18 cellular contexts compared by ENCODE assay signal in the genomic region with DNA sequence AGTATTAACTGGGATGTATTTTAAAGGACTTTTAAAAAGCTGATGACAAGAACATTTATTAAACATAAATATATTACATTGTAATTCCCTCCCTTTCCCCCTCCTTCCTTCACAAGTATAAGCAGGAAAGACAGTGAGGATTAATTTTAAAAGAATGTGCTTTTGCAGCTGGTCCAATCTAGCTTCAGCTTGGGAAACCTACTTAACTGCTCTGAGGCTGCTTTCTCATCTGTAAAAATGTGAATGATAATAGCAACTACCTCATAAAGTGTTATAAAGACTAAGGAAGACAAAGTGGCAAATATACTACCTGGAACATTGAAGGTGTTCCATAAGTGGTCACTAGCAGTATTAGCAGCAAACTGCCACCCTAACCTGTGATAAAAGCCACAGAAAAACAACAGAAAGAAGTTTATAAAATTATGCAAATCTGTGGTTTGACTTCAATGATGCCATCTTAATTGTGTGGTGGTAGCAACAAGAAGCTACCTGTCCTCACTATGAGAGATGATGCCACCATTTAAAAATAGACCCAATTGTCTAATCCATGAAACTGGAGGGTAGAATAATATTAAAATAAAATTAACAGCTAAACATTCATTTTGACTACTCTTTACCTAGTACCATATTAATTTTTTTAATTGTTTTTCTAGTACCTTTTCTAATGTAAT. TPM values are rescaled to one million over a fixed set of nuclear protein-coding genes. Genes with fewer than 3 reads are reported as not detected.
DNase-seq lines count a peak whose midpoint lies in the region; ATAC-seq, FAIRE-seq and TF ChIP-seq lines count a peak whose summit lies in the region.
"Had no signal": no experiment of that assay in that cellular context is flagged by ENCODE, and none has a peak within 500 bp of the region (broad histone marks: within the 10 kb centered on the region; RNA-seq: fewer than 3 reads in every experiment).

No MANE protein-coding gene starts in this region.

- TF ChIP-seq CTCF in bronchial epithelial cell (IDR thresholded peaks at IDR 0.05; ENCODE audit: insufficient read depth, low read length, severe bottlenecking) (no peak), D721Med (IDR thresholded peaks at IDR 0.05; ENCODE audit: insufficient read depth, missing control alignments) (no peak)

- peak overlapping the region; percentile 71 for H3K27ac ChIP-seq in mesenchymal stem cell (ENCODE audit: low read length, poor library complexity, severe bottlenecking)
- H3K27ac ChIP-seq: right lobe of liver had no signal

- peak; percentile 60 for ATAC-seq in HG02938 (IDR thresholded peaks at IDR 0.05; ENCODE audit: unreplicated experiment)
- ATAC-seq: activated CD4-positive, alpha-beta T cell treated with anti-CD3 and anti-CD28 coated beads for 36 hours; right lobe of liver had no signal

- no peak overlapping the region for H3K4me3 ChIP-seq in bronchial epithelial cell (ENCODE audit: low read depth, low read length)
- H3K4me3 ChIP-seq in mesenchymal stem cell (ENCODE audit: insufficient read depth in 1 of 2, low read depth in 1 of 2, low read length in 2 of 2) = no peak overlapping the region
- H3K4me3 ChIP-seq: right lobe of liver had no signal

- H3K18ac ChIP-seq in mesenchymal stem cell (ENCODE audit: low read depth in 1 of 2, low read length in 2 of 2) = no peak overlapping the region

- no peak overlapping the region for H2BK12ac ChIP-seq in mesenchymal stem cell (ENCODE audit: low read length in 2 of 2)

- no peak overlapping the region for H4K91ac ChIP-seq in mesenchymal stem cell (ENCODE audit: low read length)

- no peak overlapping the region for H3K4ac ChIP-seq in mesenchymal stem cell (ENCODE audit: low read depth in 1 of 2, low read length in 2 of 2)

- H3K4me1 ChIP-seq in mesenchymal stem cell (ENCODE audit: control insufficient read depth, insufficient read depth, low read depth, low read length) = peaks cover 6% of the 10 kb centered on the region
- H3K4me1 ChIP-seq: right lobe of liver had no signal

- no peak overlapping the region for H2AFZ ChIP-seq in mesenchymal stem cell (ENCODE audit: low read depth, low read length)

- FAIRE-seq in bronchial epithelial cell (lab: Jason Lieb, UNC) = no peak
- FAIRE-seq in D721Med (lab: Jason Lieb, UNC) = no peak

- no peaks in the 10 kb centered on the region for H3K27me3 ChIP-seq in bronchial epithelial cell (ENCODE audit: control insufficient read depth, insufficient read depth, low read length)
- H3K27me3 ChIP-seq in mesenchymal stem cell (ENCODE audit: control insufficient read depth in 1 of 2, insufficient read depth in 1 of 2, low read length in 2 of 2) = no peaks in the 10 kb centered on the region
- H3K27me3 ChIP-seq: right lobe of liver had no signal

- DNase-seq in GM04503 (ENCODE audit: low read depth) (peak; percentile 15), bronchial epithelial cell (ENCODE audit: low read depth) (peak; percentile 65), mesenchymal stem cell (no peak), HuH-7.5 (ENCODE audit: low spot score) (no peak), pons (ENCODE audit: low spot score) (no peak), D721Med (ENCODE audit: insufficient read length, low spot score) (no peak)
- DNase-seq: activated CD4-positive, alpha-beta T cell treated with anti-CD3 and anti-CD28 coated beads for 36 hours; activated CD8-positive, alpha-beta memory T cell treated with anti-CD3 and anti-CD28 coated beads, Interleukin-2, amount 50 U/mL, for 48 hours; caudate nucleus; CD4-positive, CD25-positive, alpha-beta regulatory T cell; effector memory CD4-positive, alpha-beta T cell; NCI-H345; nephron progenitor cell; right lobe of liver; SIG-M5; stimulated activated CD4-positive, alpha-beta T cell treated with anti-CD3 and anti-CD28 coated beads, Interleukin-2, amount 100 ng/mL, for 24 hours; T-helper 9 cell had no signal

- H3K79me1 ChIP-seq in mesenchymal stem cell (replicated peaks; ENCODE audit: low read length, poor library complexity, severe bottlenecking) = peaks cover 8% of the 10 kb centered on the region

- no peak overlapping the region for H3K4me2 ChIP-seq in mesenchymal stem cell (ENCODE audit: low read length, poor library complexity, severe bottlenecking)

- no peak overlapping the region for H4K8ac ChIP-seq in mesenchymal stem cell (ENCODE audit: low read length)

- H3K9ac ChIP-seq in mesenchymal stem cell (ENCODE audit: low read length) = peak overlapping the region; percentile 58

- no peak overlapping the region for H3K14ac ChIP-seq in mesenchymal stem cell (ENCODE audit: low read length in 2 of 2)

- H2BK15ac ChIP-seq in mesenchymal stem cell (ENCODE audit: low read depth, poor library complexity, severe bottlenecking) = no peak overlapping the region

- H2BK120ac ChIP-seq in mesenchymal stem cell (ENCODE audit: low read depth, low read length) = no peak overlapping the region

- H3K9me3 ChIP-seq in mesenchymal stem cell (ENCODE audit: control insufficient read depth, low read length) = no peaks in the 10 kb centered on the region
- H3K9me3 ChIP-seq: right lobe of liver had no signal

- H3K36me3 ChIP-seq in bronchial epithelial cell (ENCODE audit: control insufficient read depth, insufficient read depth, low read length) = peaks cover 10% of the 10 kb centered on the region
- H3K36me3 ChIP-seq in mesenchymal stem cell (ENCODE audit: control insufficient read depth in 1 of 2, insufficient read depth in 2 of 2, low read depth in 1 of 2, low read length in 2 of 2) = peaks cover 11 to 99% of the 10 kb centered on the region in 2 experiments

- H2BK5ac ChIP-seq in mesenchymal stem cell (ENCODE audit: low read depth, low read length, poor library complexity, severe bottlenecking) = no peak overlapping the region

- no peak overlapping the region for H2AK5ac ChIP-seq in mesenchymal stem cell (ENCODE audit: low read length, severe bottlenecking)

- no peak overlapping the region for H3K23ac ChIP-seq in mesenchymal stem cell (ENCODE audit: low read length in 2 of 2)

RNA-seq across cellular contexts. Expression of a gene that starts 20.0 kb away (rescaled TPM):
- total RNA-seq in bronchial epithelial cell = 27.6 and 33.5 TPM in 2 replicates
- 39.2 TPM for polyA plus RNA-seq in mesenchymal stem cell (2013, experiment 1 of 2)
- polyA plus RNA-seq in mesenchymal stem cell (2013, experiment 2 of 2) = 37.2 TPM

Comparison
In these comparisons a context has a peak if more than half of its experiments do, and no peak if none do; other contexts are left out.
1. DNase-seq: peak in GM04503 (single experiment) and bronchial epithelial cell (single experiment); none in mesenchymal stem cell (single experiment), HuH-7.5 (single experiment), pons (single experiment) and D721Med (single experiment).